In the genomic region with DNA sequence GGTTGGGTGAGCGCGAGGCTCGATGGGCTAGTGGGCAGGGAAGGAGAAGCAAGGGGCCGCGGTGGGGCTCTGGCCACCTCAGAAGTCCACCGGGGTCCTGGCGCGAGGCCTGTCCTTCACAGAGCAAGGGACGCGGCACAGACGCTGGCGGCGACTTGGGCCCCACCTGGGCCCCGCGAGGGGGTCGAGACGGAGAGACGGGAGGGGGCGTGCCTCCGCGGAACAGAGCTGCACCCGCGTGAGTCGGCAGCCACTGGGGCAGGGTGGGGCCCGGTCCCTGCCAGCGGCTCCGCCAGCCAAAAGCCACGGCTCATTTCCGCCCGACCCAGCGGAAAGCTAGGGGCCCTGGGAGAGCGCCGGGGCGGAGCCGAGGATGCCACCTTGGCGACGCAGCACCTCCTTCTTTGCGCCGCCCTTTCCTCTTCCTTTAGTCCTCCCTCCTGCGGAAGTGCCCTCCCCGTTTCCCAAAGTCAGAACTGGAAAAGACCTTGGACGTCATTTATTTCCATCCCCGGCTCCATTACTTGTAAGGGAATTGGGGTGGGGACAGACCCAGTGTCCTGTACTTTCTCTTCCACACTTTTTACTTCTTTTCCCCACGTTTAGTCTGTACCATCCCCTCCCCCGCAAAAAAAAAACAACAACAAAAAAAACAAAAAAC, we compare ENCODE assay signal across 8 cellular contexts. TPM values are rescaled to one million over a fixed set of nuclear protein-coding genes. Genes with fewer than 3 reads are reported as not detected.
A peak's percentile ranks its signal among the peaks of the same experiment; 100 is the strongest.
DNase-seq lines count a peak whose midpoint lies in the region; ATAC-seq and TF ChIP-seq lines count a peak whose summit lies in the region.

A gene (minus strand): TSS at position 307 of the 661 bp plus-strand sequence. CDS start 1,063 bp downstream, outside the sequence.

- H2AFZ ChIP-seq in HCT116 (ENCODE audit: low read depth, low read length, poor library complexity, severe bottlenecking) (no peak within 1 kb of the TSS), neuron (ENCODE audit: low read depth, low read length) (no peak within 1 kb of the TSS)

- no peak for TF ChIP-seq RAD21 in HCT116 (IDR thresholded peaks at IDR 0.05; ENCODE audit: low read depth)

- peak; percentile 96 for ATAC-seq in HCT116
- peak; percentile 94 for ATAC-seq in foreskin keratinocyte

- intact Hi-C loops in HCT116 (cut with micrococcal nuclease) = no loop called here

- no TSS peak for BruUV-seq in HCT116 (replicated peaks; lab: Mats Ljungman, UMichigan)

- RAD21 ChIA-PET in HCT116 (lab: Charles Lee; ENCODE audit: low non-redundant PET in 1 of 2, low total read pairs in 2 of 2, uncharacterized antibody in 2 of 2, unreplicated experiment in 2 of 2) = interaction anchor here (0.8 to 1.0 kb wide), 2 partner anchors 23 to 90 kb away, joined by 3 read pairs; no protein-coding TSS in a partner anchor

- DNase-seq in GDM1 (lab: John Stamatoyannopoulos, UW) = peak; percentile 89
- peak; percentile 86 for DNase-seq in HCT116 (ENCODE audit: low read depth, low spot score)
- peak; percentile 90 for DNase-seq in MV-4-11 (lab: John Stamatoyannopoulos, UW)
- DNase-seq in SJSA1 (ENCODE audit: low read depth in 1 of 2, low spot score in 2 of 2) = peak; percentile 95 to 96
- DNase-seq in activated gamma-delta T cell treated with anti-CD3 and anti-CD28 coated beads, Interleukin-2, amount 50 U/mL, for 16 hours (ENCODE audit: low read depth) = peak; percentile 75
- DNase-seq in foreskin keratinocyte = peak; percentile 76 to 87
- DNase-seq in stromal cell of bone marrow (ENCODE audit: low read depth) = peak; percentile 94

- H4K20me1 ChIP-seq in HCT116 (ENCODE audit: insufficient read depth) = no peaks in the 10 kb centered on the region

- POLR2A ChIA-PET in HCT116 (lab: Charles Lee) = interaction anchor here (0.6 to 1.7 kb wide), 7 partner anchors 13 to 121 kb away, joined by 3 to 10 read pairs (median 5); a partner anchor contains a TSS

- H3K9me2 ChIP-seq in HCT116 (ENCODE audit: insufficient read depth) = no peaks in the 10 kb centered on the region

- H3K27ac ChIP-seq in HCT116 (ENCODE audit: low read depth, low read length) (peak within 1 kb of the TSS; percentile 98), SJSA1 (peak within 1 kb of the TSS; percentile 74), foreskin keratinocyte (peak within 1 kb of the TSS; percentile 77)

- H3K36me3 ChIP-seq in HCT116 (ENCODE audit: control insufficient read depth in 1 of 2, insufficient read depth in 2 of 2, low read length in 2 of 2) (peaks cover 7 to 25% of the 10 kb centered on the region in 2 experiments; a peak in 3 of 4 replicates), SJSA1 (peaks cover 73% of the 10 kb centered on the region), neuron (ENCODE audit: insufficient read depth, low read length) (peaks cover 38% of the 10 kb centered on the region)

- CTCF ChIA-PET in HCT116 (lab: Charles Lee) = interaction anchor here (1.5 kb wide), 1 partner anchor 90 kb away, joined by 5 read pairs; no protein-coding TSS in a partner anchor

- H3K9ac ChIP-seq in HCT116 (ENCODE audit: low read length) = peak within 1 kb of the TSS; percentile 98

- H3K4me2 ChIP-seq in HCT116 (ENCODE audit: low read length) = peak within 1 kb of the TSS; percentile 99

- H3K79me2 ChIP-seq in HCT116 (ENCODE audit: insufficient read depth, low read length) = peaks cover 39% of the 10 kb centered on the region

- H3K9me3 ChIP-seq in HCT116 (ENCODE audit: control insufficient read depth in 1 of 2, insufficient read depth in 1 of 2, low read depth in 1 of 2, low read length in 2 of 2) (no peaks in the 10 kb centered on the region), SJSA1 (replicated peaks) (no peaks in the 10 kb centered on the region), neuron (ENCODE audit: low read length) (no peaks in the 10 kb centered on the region)

- peaks cover 12 to 31% of the 10 kb centered on the region in 2 experiments; a peak in 3 of 4 replicates for H3K4me1 ChIP-seq in HCT116 (ENCODE audit: control insufficient read depth in 1 of 2, insufficient read depth in 2 of 2, low read length in 2 of 2)
- H3K4me1 ChIP-seq in SJSA1 (replicated peaks) = peaks cover 26% of the 10 kb centered on the region
- peaks cover 3% of the 10 kb centered on the region for H3K4me1 ChIP-seq in foreskin keratinocyte
- H3K4me1 ChIP-seq in neuron (ENCODE audit: insufficient read depth, low read length) = peaks cover 20% of the 10 kb centered on the region

- H3K4me3 ChIP-seq in HCT116 (replicated peaks in 1 of 2; ENCODE audit: low read depth in 1 of 2, low read length in 2 of 2) (peak within 1 kb of the TSS; percentile 97), SJSA1 (peak within 1 kb of the TSS; percentile 57), neuron (ENCODE audit: low read length) (peak within 1 kb of the TSS; percentile 56)

- TF ChIP-seq POLR2A in HCT116 (IDR thresholded peaks at IDR 0.05; ENCODE audit: borderline replicate concordance, extremely low read depth, insufficient read depth, insufficient read length) = peak; percentile 84

- no peak for TF ChIP-seq CTCF in HCT116 (IDR thresholded peaks at IDR 0.05 in 2 of 3, conservative IDR thresholded peaks at IDR 0.05 in 1 of 3; ENCODE audit: borderline replicate concordance in 1 of 3, insufficient read depth in 1 of 3, low read depth in 2 of 3, low read length in 2 of 3)
- TF ChIP-seq CTCF in foreskin keratinocyte (conservative IDR thresholded peaks at IDR 0.05) = peak; percentile 8

- H3K27me3 ChIP-seq in HCT116 (ENCODE audit: insufficient read depth, low read length) (no peaks in the 10 kb centered on the region), SJSA1 (replicated peaks) (no peaks in the 10 kb centered on the region), foreskin keratinocyte (no peaks in the 10 kb centered on the region), neuron (ENCODE audit: insufficient read depth, low read length) (no peaks in the 10 kb centered on the region)

TF ChIP-seq in HCT116, 20 proteins besides CTCF, POLR2A, EP300 and RAD21:
- no peak for TF ChIP-seq ZNF274 (IDR thresholded peaks at IDR 0.05; ENCODE audit: low read depth, low read length)
- TF ChIP-seq EZH2phosphoT487 (IDR thresholded peaks at IDR 0.05; ENCODE audit: borderline replicate concordance) = no peak
- TF ChIP-seq CBX3 (IDR thresholded peaks at IDR 0.05; ENCODE audit: low read depth) = no peak
- peak; percentile 98 for TF ChIP-seq POLR2AphosphoS5 (IDR thresholded peaks at IDR 0.05; ENCODE audit: low read depth, low read length)
- TF ChIP-seq, protein P1, sequence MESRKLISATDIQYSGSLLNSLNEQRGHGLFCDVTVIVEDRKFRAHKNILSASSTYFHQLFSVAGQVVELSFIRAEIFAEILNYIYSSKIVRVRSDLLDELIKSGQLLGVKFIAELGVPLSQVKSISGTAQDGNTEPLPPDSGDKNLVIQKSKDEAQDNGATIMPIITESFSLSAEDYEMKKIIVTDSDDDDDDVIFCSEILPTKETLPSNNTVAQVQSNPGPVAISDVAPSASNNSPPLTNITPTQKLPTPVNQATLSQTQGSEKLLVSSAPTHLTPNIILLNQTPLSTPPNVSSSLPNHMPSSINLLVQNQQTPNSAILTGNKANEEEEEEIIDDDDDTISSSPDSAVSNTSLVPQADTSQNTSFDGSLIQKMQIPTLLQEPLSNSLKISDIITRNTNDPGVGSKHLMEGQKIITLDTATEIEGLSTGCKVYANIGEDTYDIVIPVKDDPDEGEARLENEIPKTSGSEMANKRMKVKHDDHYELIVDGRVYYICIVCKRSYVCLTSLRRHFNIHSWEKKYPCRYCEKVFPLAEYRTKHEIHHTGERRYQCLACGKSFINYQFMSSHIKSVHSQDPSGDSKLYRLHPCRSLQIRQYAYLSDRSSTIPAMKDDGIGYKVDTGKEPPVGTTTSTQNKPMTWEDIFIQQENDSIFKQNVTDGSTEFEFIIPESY (IDR thresholded peaks at IDR 0.05; ENCODE audit: extremely low read depth, insufficient replicate concordance, low read length) = no peak
- no peak for TF ChIP-seq CEBPB (IDR thresholded peaks at IDR 0.05; ENCODE audit: low read depth)
- TF ChIP-seq, protein P2, sequence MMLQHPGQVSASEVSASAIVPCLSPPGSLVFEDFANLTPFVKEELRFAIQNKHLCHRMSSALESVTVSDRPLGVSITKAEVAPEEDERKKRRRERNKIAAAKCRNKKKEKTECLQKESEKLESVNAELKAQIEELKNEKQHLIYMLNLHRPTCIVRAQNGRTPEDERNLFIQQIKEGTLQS (IDR thresholded peaks at IDR 0.05) = no peak
- no peak for TF ChIP-seq SP1 (IDR thresholded peaks at IDR 0.05; ENCODE audit: low read depth)
- no peak for TF ChIP-seq JUND (IDR thresholded peaks at IDR 0.05)
- TF ChIP-seq SIN3A (IDR thresholded peaks at IDR 0.05; ENCODE audit: low read depth) = no peak
- TF ChIP-seq ZFX (IDR thresholded peaks at IDR 0.05) = peak; percentile 88
- TF ChIP-seq TCF7L2 (IDR thresholded peaks at IDR 0.05; ENCODE audit: borderline replicate concordance, extremely low read depth, insufficient read depth, insufficient read length) = peak; percentile 40

RNA-seq across cellular contexts. Expression of the gene that starts here (rescaled TPM):
- total RNA-seq in HCT116 (2021; ENCODE audit: unreplicated experiment) (34.1 TPM), foreskin keratinocyte (12.6 and 14.4 TPM in 2 replicates)
- polyA plus RNA-seq in HCT116 (2012) = 26.9 and 33.6 TPM in 2 replicates
- total RNA-seq in SJSA1 (2014; rRNA removed; shearing (Covaris generic)) = 13.7 and 18.8 TPM in 2 replicates
- polyA plus RNA-seq in foreskin keratinocyte = 6.5 and 7.1 TPM in 2 replicates

Comparison
In these comparisons a context has a peak if more than half of its experiments do, and no peak if none do; other contexts are left out.
1. Peak in every context shown above with its lines: DNase-seq, ATAC-seq, H3K4me3 ChIP-seq and H3K27ac ChIP-seq.